Comparison of ENCODE assay signal across 1 cellular context in genomic region chr16:22307838-22308237, GRCh38.
TF ChIP-seq lines count a peak whose summit lies in the region.

No MANE protein-coding gene starts in this region.

TF ChIP-seq in H1, 55 proteins besides CTCF, POLR2A, EP300 and RAD21:
- TF ChIP-seq JUND (IDR thresholded peaks at IDR 0.05; ENCODE audit: low read length): no peak
- no peak for TF ChIP-seq RXRA (IDR thresholded peaks at IDR 0.05; ENCODE audit: insufficient read depth, low read depth, low read length)
- TF ChIP-seq EGR1 (IDR thresholded peaks at IDR 0.05; ENCODE audit: borderline replicate concordance, low read depth, low read length): no peak
- TF ChIP-seq CTBP2 (IDR thresholded peaks at IDR 0.05; ENCODE audit: borderline replicate concordance, insufficient read depth, insufficient read length, low read length): no peak
- no peak for TF ChIP-seq CHD7 (IDR thresholded peaks at IDR 0.05; ENCODE audit: insufficient replicate concordance, low read length)
- no peak for TF ChIP-seq SIX5 (IDR thresholded peaks at IDR 0.05; ENCODE audit: low read depth, low read length)
- TF ChIP-seq KDM5A (IDR thresholded peaks at IDR 0.05; ENCODE audit: low read length): no peak
- no peak for TF ChIP-seq PHF8 (conservative IDR thresholded peaks at IDR 0.05; ENCODE audit: low read depth, low read length)
- TF ChIP-seq GTF2F1 (IDR thresholded peaks at IDR 0.05; ENCODE audit: borderline replicate concordance, low read depth, low read length): no peak
- TF ChIP-seq USF2 (IDR thresholded peaks at IDR 0.05; ENCODE audit: low read length): no peak
- no peak for TF ChIP-seq NANOG (IDR thresholded peaks at IDR 0.05; ENCODE audit: insufficient read depth, low read depth, low read length, poor library complexity, severe bottlenecking)
